8 cellular contexts compared by ENCODE assay signal in genomic region chr19:55258476-55258827, GRCh38. TPM values are rescaled to one million over a fixed set of nuclear protein-coding genes. Genes with fewer than 3 reads are reported as not detected.
DNase-seq lines count a peak whose midpoint lies in the region; ATAC-seq and TF ChIP-seq lines count a peak whose summit lies in the region.

No MANE protein-coding gene starts in this region.

- peak overlapping the region; percentile 94 for H3K4me3 ChIP-seq in AG09309 (ENCODE audit: control insufficient read depth, low read depth, low read length)
- H3K4me3 ChIP-seq in gastrocnemius medialis: peak overlapping the region; percentile 74 to 90 (median 80)

- H3K9me3 ChIP-seq in gastrocnemius medialis: no peaks in the 10 kb centered on the region

- TF ChIP-seq CTCF in AG09309 (IDR thresholded peaks at IDR 0.05; ENCODE audit: control insufficient read depth, insufficient read depth, low read depth, low read length, missing control alignments): no peak
- no peak for TF ChIP-seq CTCF in gastrocnemius medialis (IDR thresholded peaks at IDR 0.05 in 4 of 5, conservative IDR thresholded peaks at IDR 0.05 in 1 of 5)

- no peaks in the 10 kb centered on the region for H3K27me3 ChIP-seq in gastrocnemius medialis

- TF ChIP-seq POLR2A in gastrocnemius medialis (IDR thresholded peaks at IDR 0.05): no peak

- in situ Hi-C loops in gastrocnemius medialis (cut with MboI; ENCODE audit: low sequenced_read_pairs in 4 of 4): no loop called here

- H3K4me1 ChIP-seq in gastrocnemius medialis: peaks cover 42 to 53% of the 10 kb centered on the region in 2 donors

- no peak for DNase-seq in AG09309 (ENCODE audit: low read depth)
- DNase-seq in activated T-helper 1 cell treated with Interleukin-2 at 50 U/mL for 16 hours (ENCODE audit: low read depth): peak; percentile 35
- no peak for DNase-seq in Right ventricle myocardium superior
- DNase-seq in gastrocnemius medialis: no peak
- no peak for DNase-seq in NCI-H1694 (lab: John Stamatoyannopoulos, UW)
- DNase-seq in medulla oblongata (ENCODE audit: extremely low spot score): no peak

- peak overlapping the region; percentile 89 to 97 (median 94) for H3K27ac ChIP-seq in gastrocnemius medialis

- no peaks in the 10 kb centered on the region for H3K36me3 ChIP-seq in gastrocnemius medialis

- intact Hi-C loops in Right ventricle myocardium superior (cut with DNase I) (no loop called here), gastrocnemius medialis (cut with DNase I; ENCODE audit: low total_unique reads) (loop anchor here (10.0 kb wide), 1 partner anchor 794 kb away; the partner anchor contains the start of gene LENG9)

- ATAC-seq in GM19455 (IDR thresholded peaks at IDR 0.05; ENCODE audit: unreplicated experiment): peak; percentile 11
- ATAC-seq in HG03571 (IDR thresholded peaks at IDR 0.05; ENCODE audit: unreplicated experiment): peak; percentile 3
- ATAC-seq in Right ventricle myocardium superior (ENCODE audit: poor library complexity): peak; percentile 17
- ATAC-seq in gastrocnemius medialis: peak; percentile 37 to 38

RNA-seq across cellular contexts. Expression of gene PPP6R1, which starts 0.4 kb away (rescaled TPM):
- total RNA-seq in Right ventricle myocardium superior: 37.1 TPM
- total RNA-seq in gastrocnemius medialis: 10 to 100 TPM; 14.6 to 47.9 (median 39.6) TPM

RNA-seq across cellular contexts. Expression of gene HSPBP1, which starts 21.5 kb away (rescaled TPM):
- total RNA-seq in Right ventricle myocardium superior (29.2 TPM), gastrocnemius medialis (10 to 100 TPM; 18.5 to 41.7 (median 36.7) TPM)

RNA-seq across cellular contexts. Expression of gene BRSK1, which starts 25.3 kb away (rescaled TPM):
- total RNA-seq in Right ventricle myocardium superior (1.6 TPM), gastrocnemius medialis (not detected)

RNA-seq across cellular contexts. Expression of gene TMEM86B, which starts 29.9 kb away (rescaled TPM):
- total RNA-seq in Right ventricle myocardium superior: 2.3 TPM
- total RNA-seq in gastrocnemius medialis: 1 to 10 TPM in 3 of 4 donors, under 1 TPM in 1; 0.87 to 5.0 (median 1.7) TPM

RNA-seq across cellular contexts. Expression of gene PTPRH, which starts 49.2 kb away (rescaled TPM):
- 0.54 TPM for total RNA-seq in Right ventricle myocardium superior
- under 1 TPM; 0.39 to 0.56 (median 0.48) TPM for total RNA-seq in gastrocnemius medialis
